Comparison of ENCODE assay signal across 25 cellular contexts in genomic region chr2:184906709-184907108, GRCh38.
DNase-seq lines count a peak whose midpoint lies in the region; ATAC-seq and TF ChIP-seq lines count a peak whose summit lies in the region.
"Had no signal": no experiment of that assay in that cellular context is flagged by ENCODE, and none has a peak within 500 bp of the region (broad histone marks: within the 10 kb centered on the region; RNA-seq: fewer than 3 reads in every experiment).

No MANE protein-coding gene starts in this region.

- no peak overlapping the region for H3K4ac ChIP-seq in mesendoderm (ENCODE audit: low read depth, low read length)

- no peaks in the 10 kb centered on the region for H3K79me2 ChIP-seq in mesendoderm (ENCODE audit: control insufficient read depth, insufficient read depth, low read length)

- H3K4me3 ChIP-seq in HUES48 (ENCODE audit: low read depth, low read length), result no peak overlapping the region
- no peak overlapping the region for H3K4me3 ChIP-seq in brain microvascular endothelial cell (ENCODE audit: low read depth, low read length)
- H3K4me3 ChIP-seq in mesendoderm (ENCODE audit: low read length), result no peak overlapping the region
- no peak overlapping the region for H3K4me3 ChIP-seq in suprapubic skin
- H3K4me3 ChIP-seq: heart left ventricle, lung, ovary had no signal

- H3K23ac ChIP-seq in mesendoderm (ENCODE audit: low read length), result no peak overlapping the region

- TF ChIP-seq EP300 in suprapubic skin (IDR thresholded peaks at IDR 0.05), result no peak

- H2BK5ac ChIP-seq in mesendoderm (ENCODE audit: low read length), result no peak overlapping the region

- H4K5ac ChIP-seq in mesendoderm (ENCODE audit: low read length), result no peak overlapping the region

- no peak for ATAC-seq in HG03045 (IDR thresholded peaks at IDR 0.05; ENCODE audit: unreplicated experiment)
- ATAC-seq: activated CD8-positive, alpha-beta T cell treated with anti-CD3 and anti-CD28 coated beads for 36 hours; activated T-helper 17 cell treated with anti-CD3 and anti-CD28 coated beads, Interleukin-2, amount 50 U/mL, for 72 hours; CD8-positive, alpha-beta T cell; heart left ventricle had no signal

- peak; percentile 52 for DNase-seq in SK-N-DZ (ENCODE audit: low spot score)
- peak; percentile 43 for DNase-seq in brain microvascular endothelial cell
- DNase-seq in mesendoderm, result peak; percentile 97
- DNase-seq in suprapubic skin (ENCODE audit: low spot score in 2 of 2), result no peak
- DNase-seq in T-helper 9 cell, result no peak
- DNase-seq in H4 (ENCODE audit: low spot score), result no peak
- DNase-seq: activated CD8-positive, alpha-beta T cell treated with anti-CD3 and anti-CD28 coated beads for 36 hours; BE2C; CD8-positive, alpha-beta T cell; cortex of kidney; DMS 273 treated with DMSO at 0.1 percent for 48 hours; foreskin fibroblast; heart left ventricle; NCI-H1092; NCI-H1694; NCI-H2171; NCI-H510A; ovary; stimulated activated CD4-positive, alpha-beta T cell treated with anti-CD3 and anti-CD28 coated beads, Interleukin-15, amount 100 ng/mL, for 24 hours; stimulated activated CD4-positive, alpha-beta T cell treated with anti-CD3 and anti-CD28 coated beads, Interleukin-4, amount 100 ng/mL, for 4 hours had no signal

- no peak overlapping the region for H2BK120ac ChIP-seq in mesendoderm (ENCODE audit: low read depth, low read length)

- no peak overlapping the region for H4K8ac ChIP-seq in mesendoderm (ENCODE audit: low read depth, low read length)

- no peak overlapping the region for H3K4me2 ChIP-seq in mesendoderm (ENCODE audit: low read length)

- no peaks in the 10 kb centered on the region for H3K36me3 ChIP-seq in HUES48 (ENCODE audit: control insufficient read depth, insufficient read depth, low read length)
- no peaks in the 10 kb centered on the region for H3K36me3 ChIP-seq in brain microvascular endothelial cell (replicated peaks)
- no peaks in the 10 kb centered on the region for H3K36me3 ChIP-seq in mesendoderm (ENCODE audit: control insufficient read depth, insufficient read depth, low read length)
- no peaks in the 10 kb centered on the region for H3K36me3 ChIP-seq in suprapubic skin
- H3K36me3 ChIP-seq: BE2C, heart left ventricle, ovary had no signal

- peaks cover 9% of the 10 kb centered on the region; the same call in 1 of the 2 replicates for H3K4me1 ChIP-seq in HUES48 (ENCODE audit: control insufficient read depth, insufficient read depth, low read length)
- no peaks in the 10 kb centered on the region for H3K4me1 ChIP-seq in mesendoderm (ENCODE audit: control insufficient read depth, low read depth, low read length)
- H3K4me1 ChIP-seq in suprapubic skin, result no peaks in the 10 kb centered on the region
- H3K4me1 ChIP-seq: BE2C, heart left ventricle had no signal

- H2AK5ac ChIP-seq in mesendoderm (ENCODE audit: low read length), result no peak overlapping the region

- no peaks in the 10 kb centered on the region for H3K79me1 ChIP-seq in mesendoderm (ENCODE audit: low read length)

- TF ChIP-seq CTCF in brain microvascular endothelial cell (IDR thresholded peaks at IDR 0.05; ENCODE audit: low read depth, low read length, missing control alignments) (no peak), suprapubic skin (IDR thresholded peaks at IDR 0.05) (no peak)

- no peaks in the 10 kb centered on the region for H3K27me3 ChIP-seq in HUES48 (ENCODE audit: control insufficient read depth, insufficient read depth, low read length)
- no peaks in the 10 kb centered on the region for H3K27me3 ChIP-seq in brain microvascular endothelial cell (replicated peaks)
- no peaks in the 10 kb centered on the region for H3K27me3 ChIP-seq in mesendoderm (ENCODE audit: insufficient read depth, low read length, poor library complexity)
- H3K27me3 ChIP-seq in suprapubic skin, result no peaks in the 10 kb centered on the region
- H3K27me3 ChIP-seq: BE2C, heart left ventricle, ovary had no signal

- TF ChIP-seq POLR2A in suprapubic skin (IDR thresholded peaks at IDR 0.05), result no peak

- no CpG with 5 or more reads among the region's 1 CpG for whole genome bisulfite sequencing in mesendoderm (ENCODE audit: extremely low coverage, insufficient coverage, low lambda C conversion rate)
- WGBS in suprapubic skin, result 80% methylated on average over 1 of the region's 1 CpG

- no peak overlapping the region for H3K9ac ChIP-seq in HUES48 (ENCODE audit: low read depth, low read length)
- no peak overlapping the region for H3K9ac ChIP-seq in mesendoderm (ENCODE audit: low read length)

- H3K27ac ChIP-seq in HUES48 (ENCODE audit: low read depth, low read length) (peak overlapping the region; percentile 38), brain microvascular endothelial cell (no peak overlapping the region), mesendoderm (ENCODE audit: low read depth, low read length) (no peak overlapping the region), suprapubic skin (no peak overlapping the region)
- H3K27ac ChIP-seq: heart left ventricle, ovary, RWPE1 had no signal

- H2BK15ac ChIP-seq in mesendoderm (replicated peaks; ENCODE audit: low read depth), result no peak overlapping the region

- in situ Hi-C loops in brain microvascular endothelial cell (cut with HindIII; ENCODE audit: low pct_ligation_motif_present, low sequenced_read_pairs), result no loop called here

- H3K56ac ChIP-seq in mesendoderm (ENCODE audit: low read length), result no peak overlapping the region

- H3K18ac ChIP-seq in mesendoderm (ENCODE audit: low read length), result no peak overlapping the region

- no peaks in the 10 kb centered on the region for H3K9me3 ChIP-seq in HUES48 (ENCODE audit: control insufficient read depth, insufficient read depth, low read length)
- no peaks in the 10 kb centered on the region for H3K9me3 ChIP-seq in suprapubic skin
- H3K9me3 ChIP-seq: BE2C, ovary had no signal

Comparison
In these comparisons a context has a peak if more than half of its experiments do, and no peak if none do; other contexts are left out.
1. DNase-seq: peak in SK-N-DZ (single experiment), brain microvascular endothelial cell (single experiment) and mesendoderm (single experiment); none in suprapubic skin (0 of 2), T-helper 9 cell (single experiment) and H4 (single experiment).